Comparison of ENCODE assay signal across 23 cellular contexts in genomic region chr22:26302726-26303125, GRCh38.
"Had no signal": no experiment of that assay in that cellular context is flagged by ENCODE, and none has a peak within 500 bp of the region (broad histone marks: within the 10 kb centered on the region; RNA-seq: fewer than 3 reads in every experiment).

No MANE protein-coding gene starts in this region.

- DNase-seq: activated CD4-positive, alpha-beta T cell treated with anti-CD3 and anti-CD28 coated beads for 1 hour; activated CD4-positive, alpha-beta T cell treated with anti-CD3 and anti-CD28 coated beads for 4 hours; activated CD4-positive, alpha-beta T cell treated with anti-CD3 and anti-CD28 coated beads, Interleukin-2, amount 10 ng/mL, durations not matched to agents 7 days and 5 days; activated CD4-positive, alpha-beta T cell treated with anti-CD3 and anti-CD28 coated beads, Interleukin-2, amount 50 U/mL, for 48 hours; activated CD8-positive, alpha-beta memory T cell treated with anti-CD3 and anti-CD28 coated beads for 24 hours; activated CD8-positive, alpha-beta T cell treated with anti-CD3 and anti-CD28 coated beads for 36 hours; activated effector memory CD4-positive, alpha-beta T cell treated with Interleukin-2 at 50 U/mL for 16 hours; activated gamma-delta T cell treated with Interleukin-2 at 50 U/mL for 16 hours; activated naive CD4-positive, alpha-beta T cell treated with anti-CD3 and anti-CD28 coated beads, Interleukin-2, amount 50 U/mL, for 16 hours; activated naive CD4-positive, alpha-beta T cell treated with Interleukin-2 at 50 U/mL for 16 hours; activated T-cell treated with anti-CD3 and anti-CD28 coated beads, Interleukin-2, amount 50 U/mL, for 4 hours; amniotic stem cell; anterior cingulate cortex; effector memory CD4-positive, alpha-beta T cell; endodermal cell; foreskin keratinocyte; gastrocnemius medialis; T-helper 2 cell had no signal

- H3K36me3 Mint-ChIP-seq: activated naive CD8-positive, alpha-beta T cell; WTC11 had no signal

- H3K4me3 Mint-ChIP-seq: activated CD4-positive, alpha-beta T cell treated with anti-CD3 and anti-CD28 coated beads, Interleukin-2, amount 10 ng/mL, durations not matched to agents 7 days and 5 days; activated CD8-positive, alpha-beta T cell treated with anti-CD3 and anti-CD28 coated beads for 36 hours; activated naive CD8-positive, alpha-beta T cell; activated T-cell treated with anti-CD3 and anti-CD28 coated beads, Interleukin-2, amount 50 U/mL, for 4 hours; activated T-helper 17 cell treated with anti-CD3 and anti-CD28 coated beads, Interleukin-2, amount 50 U/mL, for 72 hours; dendritic cell treated with granulocyte-macrophage colony-stimulating factor and Interleukin-4, amounts not matched to agents 40 ng/mL and 50 ng/mL, for 4 days; endodermal cell; WTC11 had no signal

- ATAC-seq: activated CD8-positive, alpha-beta T cell treated with anti-CD3 and anti-CD28 coated beads for 36 hours; activated T-cell treated with anti-CD3 and anti-CD28 coated beads, Interleukin-2, amount 50 U/mL, for 4 hours; activated T-helper 17 cell treated with anti-CD3 and anti-CD28 coated beads, Interleukin-2, amount 50 U/mL, for 72 hours; esophagus mucosa; foreskin keratinocyte; gastrocnemius medialis; WTC11 had no signal

- H3K9me3 Mint-ChIP-seq: activated CD4-positive, alpha-beta T cell treated with anti-CD3 and anti-CD28 coated beads, Interleukin-2, amount 10 ng/mL, durations not matched to agents 7 days and 5 days; activated CD8-positive, alpha-beta T cell treated with anti-CD3 and anti-CD28 coated beads for 36 hours; activated T-cell treated with anti-CD3 and anti-CD28 coated beads, Interleukin-2, amount 50 U/mL, for 4 hours; activated T-helper 17 cell treated with anti-CD3 and anti-CD28 coated beads, Interleukin-2, amount 50 U/mL, for 72 hours; dendritic cell treated with granulocyte-macrophage colony-stimulating factor and Interleukin-4, amounts not matched to agents 40 ng/mL and 50 ng/mL, for 4 days; endodermal cell; WTC11 had no signal

- H3K4me1 Mint-ChIP-seq: activated CD4-positive, alpha-beta T cell treated with anti-CD3 and anti-CD28 coated beads, Interleukin-2, amount 10 ng/mL, durations not matched to agents 7 days and 5 days; activated T-helper 17 cell treated with anti-CD3 and anti-CD28 coated beads, Interleukin-2, amount 50 U/mL, for 72 hours; endodermal cell had no signal

- H3K27ac Mint-ChIP-seq: activated CD4-positive, alpha-beta T cell treated with anti-CD3 and anti-CD28 coated beads, Interleukin-2, amount 10 ng/mL, durations not matched to agents 7 days and 5 days; activated CD8-positive, alpha-beta T cell treated with anti-CD3 and anti-CD28 coated beads for 36 hours; activated naive CD8-positive, alpha-beta T cell; activated T-helper 17 cell treated with anti-CD3 and anti-CD28 coated beads, Interleukin-2, amount 50 U/mL, for 72 hours; dendritic cell treated with granulocyte-macrophage colony-stimulating factor and Interleukin-4, amounts not matched to agents 40 ng/mL and 50 ng/mL, for 4 days; endodermal cell; WTC11 had no signal
